In genomic region chr3:89139901-89140300, GRCh38 we compare ENCODE assay signal across 26 cellular contexts. TPM values are rescaled to one million over a fixed set of nuclear protein-coding genes. Genes with fewer than 3 reads are reported as not detected.
DNase-seq lines count a peak whose midpoint lies in the region; FAIRE-seq and TF ChIP-seq lines count a peak whose summit lies in the region.
"Had no signal": no experiment of that assay in that cellular context is flagged by ENCODE, and none has a peak within 500 bp of the region (broad histone marks: within the 10 kb centered on the region; RNA-seq: fewer than 3 reads in every experiment).

No MANE protein-coding gene starts in this region.

- peak; percentile 79 for FAIRE-seq in D721Med (lab: Jason Lieb, UNC)
- FAIRE-seq: A204.1, GM12878, GM12892, GM18507 had no signal

- H2AFZ ChIP-seq in neural cell (ENCODE audit: low read depth, low read length), result no peak overlapping the region

- no peaks in the 10 kb centered on the region for H3K79me2 ChIP-seq in neural cell (replicated peaks; ENCODE audit: insufficient read depth, low read length)

- H3K4me1 ChIP-seq in BLaER1, result peaks cover 70% of the 10 kb centered on the region
- H3K4me1 ChIP-seq: BE2C, Caco-2 had no signal

- peak overlapping the region; percentile 8 for H3K4me2 ChIP-seq in BLaER1
- peak overlapping the region; percentile 41 for H3K4me2 ChIP-seq in neural cell (ENCODE audit: low read length)

- TF ChIP-seq EP300 in neural cell (conservative IDR thresholded peaks at IDR 0.05; ENCODE audit: poor library complexity, severe bottlenecking), result peak; percentile 78

- H3K27me3 ChIP-seq in BLaER1 (no peaks in the 10 kb centered on the region), neural cell (ENCODE audit: insufficient read depth, low read depth, low read length) (no peaks in the 10 kb centered on the region), MG63 (no peaks in the 10 kb centered on the region)
- H3K27me3 ChIP-seq: BE2C; BLaER1 treated with 17β-estradiol and CSF1 and Interleukin-3, amounts not matched to agents 10 nM and 100 nM had no signal

- no peaks in the 10 kb centered on the region for H3K9me3 ChIP-seq in BLaER1
- H3K9me3 ChIP-seq in neural cell (ENCODE audit: low read length), result no peaks in the 10 kb centered on the region
- no peaks in the 10 kb centered on the region for H3K9me3 ChIP-seq in MG63
- H3K9me3 ChIP-seq: BE2C; BLaER1 treated with 17β-estradiol and CSF1 and Interleukin-3, amounts not matched to agents 10 nM and 100 nM; Caco-2 had no signal

- no peak for TF ChIP-seq RAD21 in neural cell (conservative IDR thresholded peaks at IDR 0.05)

- H3K9ac ChIP-seq in BLaER1 (0 out of 2 replicates have a peak overlapping the region, but pooled peaks have one; percentile 7), neural cell (ENCODE audit: low read length) (no peak overlapping the region)
- H3K9ac ChIP-seq: BLaER1 treated with 17β-estradiol and CSF1 and Interleukin-3, amounts not matched to agents 10 nM and 100 nM had no signal

- peaks cover 5% of the 10 kb centered on the region for H3F3A ChIP-seq in neural cell (ENCODE audit: insufficient read depth, low read length, poor library complexity, severe bottlenecking)

- H3K27ac ChIP-seq in BLaER1 (peak overlapping the region; percentile 27), neural cell (ENCODE audit: low read length) (peak overlapping the region; percentile 58)
- H3K27ac ChIP-seq: C4-2B had no signal

- DNase-seq in D721Med (ENCODE audit: insufficient read length, low spot score), result no peak
- DNase-seq in NCI-H748 (lab: John Stamatoyannopoulos, UW; ENCODE audit: unreplicated experiment), result no peak
- DNase-seq in MG63, result no peak
- DNase-seq: 8988T; ACHN; BE2C; Caco-2; Calu3; CD4-positive, alpha-beta T cell; CD8-positive, alpha-beta T cell; DMS 273 treated with DMSO at 0.1 percent for 48 hours; DMS153; DMS53; DMS79; DND-41; EL; GDM1 had no signal

- TF ChIP-seq CTCF in D721Med (IDR thresholded peaks at IDR 0.05; ENCODE audit: insufficient read depth, missing control alignments), result no peak
- TF ChIP-seq CTCF in neural cell (IDR thresholded peaks at IDR 0.05; ENCODE audit: poor library complexity, severe bottlenecking), result no peak

- peaks cover 22% of the 10 kb centered on the region; the same call in 1 of the 2 replicates for H3K36me3 ChIP-seq in BLaER1
- no peaks in the 10 kb centered on the region for H3K36me3 ChIP-seq in neural cell (ENCODE audit: insufficient read depth, low read length)
- no peaks in the 10 kb centered on the region for H3K36me3 ChIP-seq in MG63
- H3K36me3 ChIP-seq: BE2C had no signal

- H4K20me1 ChIP-seq in BLaER1, result no peaks in the 10 kb centered on the region; the same call in 1 of the 2 replicates
- H4K20me1 ChIP-seq in neural cell (ENCODE audit: insufficient read depth), result no peaks in the 10 kb centered on the region

- no peaks in the 10 kb centered on the region for H3K9me2 ChIP-seq in neural cell (ENCODE audit: insufficient read depth, low read length)

- H3K4me3 ChIP-seq in BLaER1 (no peak overlapping the region), neural cell (ENCODE audit: low read length) (peak overlapping the region; percentile 26), MG63 (no peak overlapping the region)
- H3K4me3 ChIP-seq: BLaER1 treated with 17β-estradiol and CSF1 and Interleukin-3, amounts not matched to agents 10 nM and 100 nM; GM12878 had no signal

TF ChIP-seq in neural cell, 6 proteins besides CTCF, POLR2A, EP300 and RAD21:
- no peak for TF ChIP-seq SMC3 (conservative IDR thresholded peaks at IDR 0.05; ENCODE audit: poor library complexity)
- TF ChIP-seq POLR2AphosphoS5 (IDR thresholded peaks at IDR 0.05), result peak; percentile 58
- peak; percentile 28 for TF ChIP-seq REST (IDR thresholded peaks at IDR 0.05; ENCODE audit: borderline replicate concordance)

RNA-seq across cellular contexts. Expression of gene EPHA3, which starts 32.5 kb away (rescaled TPM):
- polyA plus RNA-seq in neural cell, result 32.7 and 33.0 TPM in 2 replicates
- polyA minus RNA-seq in neural cell, result 107 and 115 TPM in 2 replicates
- 0.30 TPM in 1 of 2 replicates, not detected in the other for total RNA-seq in MG63 (2014; rRNA removed; shearing (Covaris generic); ENCODE audit: low replicate concordance)
- total RNA-seq: Caco-2; CD4-positive, alpha-beta T cell; CD8-positive, alpha-beta T cell; Daoy had no signal
